In genomic region chr5:20562545-20562944, GRCh38 we compare ENCODE assay signal across 30 cellular contexts.
"Had no signal": no experiment of that assay in that cellular context is flagged by ENCODE, and none has a peak within 500 bp of the region (broad histone marks: within the 10 kb centered on the region; RNA-seq: fewer than 3 reads in every experiment).

No MANE protein-coding gene starts in this region.

- ATAC-seq: activated CD4-positive, CD25-positive, alpha-beta regulatory T cell treated with anti-CD3 and anti-CD28 coated beads, Interleukin-2, amount 50 U/mL, for 24 hours; activated CD8-positive, alpha-beta T cell treated with anti-CD3 and anti-CD28 coated beads for 36 hours; activated naive CD8-positive, alpha-beta T cell treated with anti-CD3 and anti-CD28 coated beads, Interleukin-2, amount 50 U/mL, for 24 hours; body of pancreas; gastroesophageal sphincter; heart right ventricle; T-helper 17 cell had no signal

- H3K4me2 ChIP-seq: hepatocyte had no signal

- H3K27ac ChIP-seq: adrenal gland, body of pancreas, coronary artery, dorsolateral prefrontal cortex, epithelial cell of prostate, esophagus squamous epithelium, gastroesophageal sphincter, heart right ventricle, hepatocyte, WERI-Rb-1 had no signal

- H3K4me3 ChIP-seq: adrenal gland, body of pancreas, coronary artery, dorsolateral prefrontal cortex, esophagus squamous epithelium, gastroesophageal sphincter, heart right ventricle, hepatocyte had no signal

- H3K27me3 ChIP-seq: adrenal gland, body of pancreas, dorsolateral prefrontal cortex, esophagus squamous epithelium, gastroesophageal sphincter, heart right ventricle, hepatocyte had no signal

- DNase-seq: activated B cell treated with CpG ODN at 0.5 μM for 24 hours; activated CD4-positive, alpha-beta T cell treated with anti-CD3 and anti-CD28 coated beads for 48 hours; activated CD4-positive, alpha-beta T cell treated with anti-CD3 and anti-CD28 coated beads, Interleukin-2, amount 50 U/mL, for 1 hour; activated CD4-positive, alpha-beta T cell treated with anti-CD3 and anti-CD28 coated beads, Interleukin-2, amount 50 U/mL, for 48 hours; activated CD8-positive, alpha-beta memory T cell treated with anti-CD3 and anti-CD28 coated beads for 24 hours; activated CD8-positive, alpha-beta T cell treated with anti-CD3 and anti-CD28 coated beads for 36 hours; activated effector memory CD4-positive, alpha-beta T cell treated with anti-CD3 and anti-CD28 coated beads, Interleukin-2, amount 50 U/mL, for 16 hours; activated naive CD4-positive, alpha-beta T cell treated with anti-CD3 and anti-CD28 coated beads for 36 hours; activated naive CD8-positive, alpha-beta T cell treated with anti-CD3 and anti-CD28 coated beads for 36 hours; activated naive CD8-positive, alpha-beta T cell treated with anti-CD3 and anti-CD28 coated beads, Interleukin-2, amount 50 U/mL, for 24 hours; activated T-cell treated with anti-CD3 and anti-CD28 coated beads, Interleukin-2, amount 50 U/mL, for 48 hours; adrenal gland; amygdala; aorta; body of pancreas; caudate nucleus; dorsolateral prefrontal cortex; effector memory CD4-positive, alpha-beta T cell; endodermal cell; esophagus squamous epithelium; foreskin melanocyte; heart right ventricle; T-helper 17 cell; T1000; WERI-Rb-1 had no signal

- H3K9me3 ChIP-seq: adrenal gland, body of pancreas, esophagus squamous epithelium, gastroesophageal sphincter, heart right ventricle had no signal

- H3K79me2 ChIP-seq: hepatocyte had no signal

- H2AFZ ChIP-seq: hepatocyte had no signal

- H3K4me1 ChIP-seq: adrenal gland, body of pancreas, esophagus squamous epithelium, gastroesophageal sphincter, heart right ventricle had no signal

- H3K36me3 ChIP-seq: adrenal gland, esophagus squamous epithelium, gastroesophageal sphincter, heart right ventricle, WERI-Rb-1 had no signal
